In the genomic region with DNA sequence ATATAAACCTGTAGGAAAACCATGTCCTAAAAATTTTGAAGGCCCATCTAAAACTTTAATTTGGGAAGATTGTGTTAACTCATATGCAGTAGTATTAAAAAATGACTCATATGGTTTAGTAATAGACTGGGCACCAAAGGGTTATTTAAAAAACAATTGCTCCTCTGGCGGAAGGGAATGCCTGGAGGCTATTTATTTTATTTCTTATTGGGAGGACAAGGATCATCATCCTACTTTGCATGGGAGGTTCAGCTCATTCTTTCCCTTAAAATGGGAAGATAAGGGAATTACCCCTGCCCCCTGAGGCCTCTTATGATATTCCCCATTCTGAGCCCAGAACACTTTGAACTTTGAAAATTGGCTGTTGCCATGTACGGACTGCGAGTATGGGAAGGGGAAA, we compare ENCODE assay signal across 27 cellular contexts.
"Had no signal": no experiment of that assay in that cellular context is flagged by ENCODE, and none has a peak within 500 bp of the region (broad histone marks: within the 10 kb centered on the region; RNA-seq: fewer than 3 reads in every experiment).

No MANE protein-coding gene starts in this region.

- H3K27ac ChIP-seq: brain microvascular endothelial cell, esophagus muscularis mucosa, foreskin keratinocyte, gastrocnemius medialis, heart left ventricle had no signal

- H3K9me3 ChIP-seq: gastrocnemius medialis had no signal

- H3K36me3 ChIP-seq: brain microvascular endothelial cell, esophagus muscularis mucosa, gastrocnemius medialis, heart left ventricle had no signal

- DNase-seq: activated CD4-positive, alpha-beta memory T cell treated with anti-CD3 and anti-CD28 coated beads, Interleukin-2, amount 10 ng/mL, durations not matched to agents 7 days and 5 days; activated CD4-positive, alpha-beta T cell treated with anti-CD3 and anti-CD28 coated beads for 36 hours; activated CD4-positive, alpha-beta T cell treated with anti-CD3 and anti-CD28 coated beads, Interleukin-2, amount 10 ng/mL, durations not matched to agents 7 days and 5 days; activated CD4-positive, alpha-beta T cell treated with anti-CD3 and anti-CD28 coated beads, Interleukin-2, amount 50 U/mL, for 4 hours; activated CD4-positive, CD25-positive, alpha-beta regulatory T cell; activated CD4-positive, CD25-positive, alpha-beta regulatory T cell treated with anti-CD3 and anti-CD28 coated beads, Interleukin-2, amount 50 U/mL, for 72 hours; activated effector memory CD4-positive, alpha-beta T cell treated with Interleukin-2 at 50 U/mL for 16 hours; activated gamma-delta T cell treated with Interleukin-2 at 50 U/mL for 16 hours; activated naive CD4-positive, alpha-beta T cell treated with anti-CD3 and anti-CD28 coated beads, Interleukin-2, amount 50 U/mL, for 16 hours; activated T-cell treated with anti-CD3 and anti-CD28 coated beads, Interleukin-2, amount 50 U/mL, for 4 hours; amniotic stem cell; anterior cingulate cortex; brain microvascular endothelial cell; caudate nucleus; cortex of kidney; dermis blood vessel endothelial cell; effector CD4-positive, alpha-beta T cell; effector memory CD8-positive, alpha-beta T cell; erythroblast; foreskin keratinocyte; gastrocnemius medialis; glutamatergic neuron; heart left ventricle; T-helper 1 cell; T-helper 17 cell had no signal

- ATAC-seq: activated CD4-positive, alpha-beta T cell treated with anti-CD3 and anti-CD28 coated beads for 36 hours; activated T-cell treated with anti-CD3 and anti-CD28 coated beads, Interleukin-2, amount 50 U/mL, for 4 hours; activated T-helper 17 cell treated with anti-CD3 and anti-CD28 coated beads, Interleukin-2, amount 50 U/mL, for 72 hours; effector memory CD8-positive, alpha-beta T cell; foreskin keratinocyte; gastrocnemius medialis; heart left ventricle; T-helper 17 cell had no signal

- H3K4me3 ChIP-seq: esophagus muscularis mucosa, gastrocnemius medialis, heart left ventricle had no signal

- H3K27me3 ChIP-seq: brain microvascular endothelial cell, esophagus muscularis mucosa, gastrocnemius medialis, heart left ventricle had no signal

- H3K4me1 ChIP-seq: esophagus muscularis mucosa, gastrocnemius medialis had no signal
